ENCODE assay signal across 19 cellular contexts in genomic region chr18:44801796-44802195, GRCh38.
A peak's percentile ranks its signal among the peaks of the same experiment; 100 is the strongest.
DNase-seq lines count a peak whose midpoint lies in the region; ATAC-seq and TF ChIP-seq lines count a peak whose summit lies in the region.
"Had no signal": no experiment of that assay in that cellular context is flagged by ENCODE, and none has a peak within 500 bp of the region (broad histone marks: within the 10 kb centered on the region; RNA-seq: fewer than 3 reads in every experiment).

No MANE protein-coding gene starts in this region.

- ATAC-seq in left cardiac atrium (no peak), HG03439 (IDR thresholded peaks at IDR 0.05; ENCODE audit: unreplicated experiment) (no peak), HG02981 (IDR thresholded peaks at IDR 0.05; ENCODE audit: unreplicated experiment) (no peak)
- ATAC-seq: activated CD8-positive, alpha-beta memory T cell treated with anti-CD3 and anti-CD28 coated beads, Interleukin-2, amount 10 ng/mL, durations not matched to agents 7 days and 5 days; left colon; PC-3 had no signal

- H3K27ac ChIP-seq in right atrium auricular region = peak overlapping the region; percentile 5 to 76
- peak overlapping the region; percentile 96 for H3K27ac ChIP-seq in rectal smooth muscle tissue (ENCODE audit: low read depth, low read length)

- no peak overlapping the region for H3K9ac ChIP-seq in rectal smooth muscle tissue (ENCODE audit: low read length)

- TF ChIP-seq POLR2A in erythroblast (IDR thresholded peaks at IDR 0.05; ENCODE audit: low read length) = no peak

- H3K27me3 ChIP-seq in right atrium auricular region (no peaks in the 10 kb centered on the region), rectal smooth muscle tissue (ENCODE audit: control insufficient read depth, insufficient read depth, low read length) (no peaks in the 10 kb centered on the region)

- DNase-seq in right atrium auricular region (ENCODE audit: low spot score) = no peak
- DNase-seq in left cardiac atrium = no peak
- peak; percentile 63 for DNase-seq in cerebellum (ENCODE audit: low spot score)
- DNase-seq in posterior cingulate gyrus = no peak
- DNase-seq in erythroblast (lab: John Stamatoyannopoulos, UW) = no peak
- DNase-seq: activated CD4-positive, CD25-positive, alpha-beta regulatory T cell treated with anti-CD3 and anti-CD28 coated beads, Interleukin-2, amount 50 U/mL, for 72 hours; activated CD8-positive, alpha-beta memory T cell treated with anti-CD3 and anti-CD28 coated beads, Interleukin-2, amount 10 ng/mL, durations not matched to agents 7 days and 5 days; activated effector memory CD4-positive, alpha-beta T cell treated with anti-CD3 and anti-CD28 coated beads, Interleukin-2, amount 50 U/mL, for 16 hours; amniotic stem cell; CD4-positive, alpha-beta T cell; left colon; NCI-H146; PC-3; stimulated activated CD4-positive, alpha-beta T cell treated with anti-CD3 and anti-CD28 coated beads, Interleukin-4, amount 100 ng/mL, for 4 hours; stimulated activated CD8-positive, alpha-beta memory T cell treated with anti-CD3 and anti-CD28 coated beads, Interleukin-4, amount 100 ng/mL, for 48 hours; T-helper 9 cell had no signal

- H3K4me3 ChIP-seq in right atrium auricular region (no peak overlapping the region), rectal smooth muscle tissue (ENCODE audit: low read length) (no peak overlapping the region)

- no peak for TF ChIP-seq CTCF in right atrium auricular region (IDR thresholded peaks at IDR 0.05)

- H3K36me3 ChIP-seq in right atrium auricular region (no peaks in the 10 kb centered on the region), rectal smooth muscle tissue (ENCODE audit: control insufficient read depth, insufficient read depth, low read length) (no peaks in the 10 kb centered on the region)

- H3K4me1 ChIP-seq in right atrium auricular region (peaks cover 0 to 24% of the 10 kb centered on the region in 2 donors), rectal smooth muscle tissue (ENCODE audit: control insufficient read depth, insufficient read depth, low read length) (peaks cover 35% of the 10 kb centered on the region)

- H3K9me3 ChIP-seq in right atrium auricular region = no peaks in the 10 kb centered on the region

- intact Hi-C loops in left cardiac atrium (cut with DNase I) = no loop called here
- intact Hi-C loops in posterior cingulate gyrus (cut with DNase I) = no loop called here
